In genomic region chr5:10198021-10198420, GRCh38 we compare ENCODE assay signal across 29 cellular contexts.
"Had no signal": no experiment of that assay in that cellular context is flagged by ENCODE, and none has a peak within 500 bp of the region (broad histone marks: within the 10 kb centered on the region; RNA-seq: fewer than 3 reads in every experiment).

No MANE protein-coding gene starts in this region.

- H3K27me3 ChIP-seq: stomach, suprapubic skin, testis, thyroid gland, tibial artery, tibial nerve, transverse colon, upper lobe of left lung, upper lobe of right lung, uterus, vagina had no signal

- ATAC-seq: stimulated activated effector memory CD8-positive, alpha-beta T cell treated with anti-CD3 and anti-CD28 coated beads, Interleukin-12 subunit alpha, Interleukin-12 subunit beta, amount 100 ng/mL, for 72 hours; stimulated activated memory B cell treated with anti-CD40 and anti-IgM and Interleukin-4, amounts not matched to agents 10 μg/mL and 1 μg/mL and 100 μg/mL, for 72 hours; stimulated activated naive B cell treated with anti-CD40 and anti-IgM and Interleukin-4, amounts not matched to agents 10 μg/mL and 1 μg/mL and 100 μg/mL, for 72 hours; stimulated activated naive CD8-positive, alpha-beta T cell treated with anti-CD3 and anti-CD28 coated beads, Interleukin-15, amount 100 ng/mL, for 72 hours; stimulated activated naive CD8-positive, alpha-beta T cell treated with anti-CD3 and anti-CD28 coated beads, Interleukin-15, Interleukin-2, amounts not matched to agents 100 U/mL and 50 U/mL, for 24 hours; upper lobe of right lung had no signal

- FAIRE-seq: urothelium cell line had no signal

- DNase-seq: stimulated activated CD4-positive, alpha-beta T cell treated with anti-CD3 and anti-CD28 coated beads, Interleukin-2, amount 100 ng/mL, for 48 hours; stimulated activated CD4-positive, alpha-beta T cell treated with anti-CD3 and anti-CD28 coated beads, Interleukin-4, amount 100 ng/mL, for 1 hour; stimulated activated CD4-positive, alpha-beta T cell treated with anti-CD3 and anti-CD28 coated beads, Interleukin-4, amount 100 ng/mL, for 24 hours; stimulated activated CD4-positive, alpha-beta T cell treated with anti-CD3 and anti-CD28 coated beads, Interleukin-4, amount 100 ng/mL, for 4 hours; stimulated activated CD8-positive, alpha-beta memory T cell treated with anti-CD3 and anti-CD28 coated beads, Interleukin-4, amount 100 ng/mL, for 48 hours; stimulated activated naive B cell treated with anti-CD40 and anti-IgM and Interleukin-4, amounts not matched to agents 10 μg/mL and 1 μg/mL and 100 μg/mL, for 72 hours; stimulated activated naive CD4-positive, alpha-beta T cell; stimulated activated naive CD4-positive, alpha-beta T cell treated with Interleukin-2 at 50 U/mL for 16 hours; stimulated activated naive CD8-positive, alpha-beta T cell treated with anti-CD3 and anti-CD28 coated beads, Interleukin-15, amount 100 ng/mL, for 72 hours; stimulated activated naive CD8-positive, alpha-beta T cell treated with anti-CD3 and anti-CD28 coated beads, Interleukin-15, Interleukin-2, amounts not matched to agents 100 U/mL and 50 U/mL, for 24 hours; stomach; substantia nigra; testis; thyroid gland; tibial artery; transverse colon; trophoblast cell; upper lobe of left lung; upper lobe of right lung; uterus had no signal

- H3K4me3 Mint-ChIP-seq: stimulated activated effector memory CD8-positive, alpha-beta T cell treated with anti-CD3 and anti-CD28 coated beads, Interleukin-12 subunit alpha, Interleukin-12 subunit beta, amount 100 ng/mL, for 72 hours; stimulated activated memory B cell treated with anti-CD40 and anti-IgM and Interleukin-4, amounts not matched to agents 10 μg/mL and 1 μg/mL and 100 μg/mL, for 72 hours; stimulated activated naive B cell treated with anti-CD40 and anti-IgM and Interleukin-4, amounts not matched to agents 10 μg/mL and 1 μg/mL and 100 μg/mL, for 72 hours; stimulated activated naive CD8-positive, alpha-beta T cell treated with anti-CD3 and anti-CD28 coated beads, Interleukin-15, amount 100 ng/mL, for 72 hours; stimulated activated naive CD8-positive, alpha-beta T cell treated with anti-CD3 and anti-CD28 coated beads, Interleukin-15, Interleukin-2, amounts not matched to agents 100 ng/mL and 50 ng/mL, for 24 hours; type B pancreatic cell had no signal

- H3K4me1 Mint-ChIP-seq: stimulated activated effector memory CD8-positive, alpha-beta T cell treated with anti-CD3 and anti-CD28 coated beads, Interleukin-12 subunit alpha, Interleukin-12 subunit beta, amount 100 ng/mL, for 72 hours; stimulated activated memory B cell treated with anti-CD40 and anti-IgM and Interleukin-4, amounts not matched to agents 10 μg/mL and 1 μg/mL and 100 μg/mL, for 72 hours; stimulated activated naive B cell treated with anti-CD40 and anti-IgM and Interleukin-4, amounts not matched to agents 10 μg/mL and 1 μg/mL and 100 μg/mL, for 72 hours; stimulated activated naive CD8-positive, alpha-beta T cell treated with anti-CD3 and anti-CD28 coated beads, Interleukin-15, amount 100 ng/mL, for 72 hours had no signal

- H3K27ac ChIP-seq: stomach, suprapubic skin, testis, thoracic aorta, thyroid gland, tibial artery, tibial nerve, transverse colon, upper lobe of left lung, upper lobe of right lung, uterus, vagina had no signal

- H3K9me3 Mint-ChIP-seq: type B pancreatic cell had no signal

- H3K4me1 ChIP-seq: stomach, suprapubic skin, testis, tibial artery, tibial nerve, transverse colon, upper lobe of left lung, upper lobe of right lung, uterus, vagina had no signal

- H3K27me3 Mint-ChIP-seq: stimulated activated memory B cell treated with anti-CD40 and anti-IgM and Interleukin-4, amounts not matched to agents 10 μg/mL and 1 μg/mL and 100 μg/mL, for 72 hours; stimulated activated naive B cell treated with anti-CD40 and anti-IgM and Interleukin-4, amounts not matched to agents 10 μg/mL and 1 μg/mL and 100 μg/mL, for 72 hours; stimulated activated naive CD8-positive, alpha-beta T cell treated with anti-CD3 and anti-CD28 coated beads, Interleukin-15, amount 100 ng/mL, for 72 hours; stimulated activated naive CD8-positive, alpha-beta T cell treated with anti-CD3 and anti-CD28 coated beads, Interleukin-15, Interleukin-2, amounts not matched to agents 100 ng/mL and 50 ng/mL, for 24 hours had no signal

- H3K9me3 ChIP-seq: suprapubic skin, testis, thyroid gland, uterus, vagina had no signal

- H3K27ac Mint-ChIP-seq: stimulated activated effector memory CD8-positive, alpha-beta T cell treated with anti-CD3 and anti-CD28 coated beads, Interleukin-12 subunit alpha, Interleukin-12 subunit beta, amount 100 ng/mL, for 72 hours; stimulated activated memory B cell treated with anti-CD40 and anti-IgM and Interleukin-4, amounts not matched to agents 10 μg/mL and 1 μg/mL and 100 μg/mL, for 72 hours; stimulated activated naive B cell treated with anti-CD40 and anti-IgM and Interleukin-4, amounts not matched to agents 10 μg/mL and 1 μg/mL and 100 μg/mL, for 72 hours; stimulated activated naive CD8-positive, alpha-beta T cell treated with anti-CD3 and anti-CD28 coated beads, Interleukin-15, amount 100 ng/mL, for 72 hours; stimulated activated naive CD8-positive, alpha-beta T cell treated with anti-CD3 and anti-CD28 coated beads, Interleukin-15, Interleukin-2, amounts not matched to agents 100 ng/mL and 50 ng/mL, for 24 hours; type B pancreatic cell had no signal

- H3K4me3 ChIP-seq: stomach, suprapubic skin, testis, thoracic aorta, thyroid gland, tibial artery, tibial nerve, transverse colon, upper lobe of left lung, upper lobe of right lung, uterus, vagina had no signal

- H3K36me3 Mint-ChIP-seq: stimulated activated effector memory CD8-positive, alpha-beta T cell treated with anti-CD3 and anti-CD28 coated beads, Interleukin-12 subunit alpha, Interleukin-12 subunit beta, amount 100 ng/mL, for 72 hours; type B pancreatic cell had no signal

- H3K36me3 ChIP-seq: stomach, suprapubic skin, thoracic aorta, thyroid gland, tibial artery, tibial nerve, transverse colon, upper lobe of left lung, upper lobe of right lung, uterus, vagina had no signal
